In genomic region chr2:238591732-238592131, GRCh38 we compare ENCODE assay signal across 25 cellular contexts.
"Had no signal": no experiment of that assay in that cellular context is flagged by ENCODE, and none has a peak within 500 bp of the region (broad histone marks: within the 10 kb centered on the region; RNA-seq: fewer than 3 reads in every experiment).

No MANE protein-coding gene starts in this region.

- H3K4me3 Mint-ChIP-seq: naive thymus-derived CD4-positive, alpha-beta T cell; nephron; neural progenitor cell; stimulated activated memory B cell treated with anti-CD40 and anti-IgM and Interleukin-4, amounts not matched to agents 10 μg/mL and 1 μg/mL and 100 μg/mL, for 72 hours; type B pancreatic cell had no signal

- H3K9me3 ChIP-seq: gastrocnemius medialis, prostate gland, spleen, testis, tibial artery had no signal

- H3K36me3 Mint-ChIP-seq: naive thymus-derived CD4-positive, alpha-beta T cell; neural progenitor cell; stimulated activated memory B cell treated with anti-CD40 and anti-IgM and Interleukin-4, amounts not matched to agents 10 μg/mL and 1 μg/mL and 100 μg/mL, for 72 hours; type B pancreatic cell had no signal

- H3K4me2 ChIP-seq: neural progenitor cell had no signal

- H3K4me1 ChIP-seq: testis had no signal

- H3K27me3 ChIP-seq: gastrocnemius medialis, neural progenitor cell, testis, tibial artery had no signal

- H3K4me3 ChIP-seq: coronary artery, gastrocnemius medialis, neural progenitor cell, prostate gland, skin epidermis, spleen, testis, tibial artery had no signal

- DNase-seq: dermis blood vessel endothelial cell; effector memory CD4-positive, alpha-beta T cell; foreskin fibroblast; gastrocnemius medialis; kidney; mammary epithelial cell; mesendoderm; midbrain; naive thymus-derived CD4-positive, alpha-beta T cell; right cardiac atrium; spleen; stimulated activated CD4-positive, alpha-beta T cell treated with anti-CD3 and anti-CD28 coated beads, Interleukin-4, amount 100 ng/mL, for 4 hours; stimulated activated naive CD8-positive, alpha-beta T cell treated with anti-CD3 and anti-CD28 coated beads, Interleukin-15, Interleukin-2, amounts not matched to agents 100 U/mL and 50 U/mL, for 24 hours; substantia nigra; testis; tibial artery had no signal

- H3K36me3 ChIP-seq: gastrocnemius medialis, neural progenitor cell, prostate gland, spleen, tibial artery had no signal

- FAIRE-seq: endothelial cell of umbilical vein, kidney had no signal

- H3K4me1 Mint-ChIP-seq: stimulated activated memory B cell treated with anti-CD40 and anti-IgM and Interleukin-4, amounts not matched to agents 10 μg/mL and 1 μg/mL and 100 μg/mL, for 72 hours had no signal

- ATAC-seq: gastrocnemius medialis; left lobe of liver; naive thymus-derived CD4-positive, alpha-beta T cell; right cardiac atrium; stimulated activated memory B cell treated with anti-CD40 and anti-IgM and Interleukin-4, amounts not matched to agents 10 μg/mL and 1 μg/mL and 100 μg/mL, for 72 hours; stimulated activated naive CD8-positive, alpha-beta T cell treated with anti-CD3 and anti-CD28 coated beads, Interleukin-15, Interleukin-2, amounts not matched to agents 100 U/mL and 50 U/mL, for 24 hours had no signal

- H3K27ac ChIP-seq: coronary artery, gastrocnemius medialis, neural progenitor cell, prostate gland, skin epidermis, spleen, testis, tibial artery had no signal

- H3K9ac ChIP-seq: neural progenitor cell had no signal

- H2AFZ ChIP-seq: neural progenitor cell had no signal

- H3K9me3 Mint-ChIP-seq: naive thymus-derived CD4-positive, alpha-beta T cell; nephron; neural progenitor cell; type B pancreatic cell had no signal

- H3K27ac Mint-ChIP-seq: naive thymus-derived CD4-positive, alpha-beta T cell; nephron; neural progenitor cell; stimulated activated memory B cell treated with anti-CD40 and anti-IgM and Interleukin-4, amounts not matched to agents 10 μg/mL and 1 μg/mL and 100 μg/mL, for 72 hours; type B pancreatic cell had no signal
